ENCODE assay signal across 12 cellular contexts in genomic region chr18:49226935-49227334, GRCh38.
"Had no signal": no experiment of that assay in that cellular context is flagged by ENCODE, and none has a peak within 500 bp of the region (broad histone marks: within the 10 kb centered on the region; RNA-seq: fewer than 3 reads in every experiment).

No MANE protein-coding gene starts in this region.

- DNase-seq: activated CD4-positive, CD25-positive, alpha-beta regulatory T cell treated with anti-CD3 and anti-CD28 coated beads, Interleukin-2, amount 50 U/mL, for 72 hours; activated naive CD4-positive, alpha-beta T cell; erythroblast; heart right ventricle; lower lobe of right lung; midbrain; ovary; SW 1271 had no signal

- ATAC-seq: gastroesophageal sphincter, heart right ventricle, lower lobe of right lung, sciatic nerve had no signal

- H3K36me3 ChIP-seq: gastroesophageal sphincter, heart right ventricle, lower lobe of right lung, ovary had no signal

- FAIRE-seq: astrocyte had no signal

- H3K27ac ChIP-seq: gastroesophageal sphincter, heart right ventricle, lower lobe of right lung, ovary had no signal

- H3K9me3 ChIP-seq: gastroesophageal sphincter, heart right ventricle, lower lobe of right lung, ovary had no signal

- H3K4me3 ChIP-seq: gastroesophageal sphincter, heart right ventricle, lower lobe of right lung, ovary had no signal

- H3K27me3 ChIP-seq: gastroesophageal sphincter, heart right ventricle, ovary had no signal

- H3K4me3 Mint-ChIP-seq: activated CD8-positive, alpha-beta T cell treated with anti-CD3 and anti-CD28 coated beads, Interleukin-2, amount 10 ng/mL, durations not matched to agents 7 days and 5 days had no signal
